Comparison of ENCODE assay signal across 8 cellular contexts in the genomic region with DNA sequence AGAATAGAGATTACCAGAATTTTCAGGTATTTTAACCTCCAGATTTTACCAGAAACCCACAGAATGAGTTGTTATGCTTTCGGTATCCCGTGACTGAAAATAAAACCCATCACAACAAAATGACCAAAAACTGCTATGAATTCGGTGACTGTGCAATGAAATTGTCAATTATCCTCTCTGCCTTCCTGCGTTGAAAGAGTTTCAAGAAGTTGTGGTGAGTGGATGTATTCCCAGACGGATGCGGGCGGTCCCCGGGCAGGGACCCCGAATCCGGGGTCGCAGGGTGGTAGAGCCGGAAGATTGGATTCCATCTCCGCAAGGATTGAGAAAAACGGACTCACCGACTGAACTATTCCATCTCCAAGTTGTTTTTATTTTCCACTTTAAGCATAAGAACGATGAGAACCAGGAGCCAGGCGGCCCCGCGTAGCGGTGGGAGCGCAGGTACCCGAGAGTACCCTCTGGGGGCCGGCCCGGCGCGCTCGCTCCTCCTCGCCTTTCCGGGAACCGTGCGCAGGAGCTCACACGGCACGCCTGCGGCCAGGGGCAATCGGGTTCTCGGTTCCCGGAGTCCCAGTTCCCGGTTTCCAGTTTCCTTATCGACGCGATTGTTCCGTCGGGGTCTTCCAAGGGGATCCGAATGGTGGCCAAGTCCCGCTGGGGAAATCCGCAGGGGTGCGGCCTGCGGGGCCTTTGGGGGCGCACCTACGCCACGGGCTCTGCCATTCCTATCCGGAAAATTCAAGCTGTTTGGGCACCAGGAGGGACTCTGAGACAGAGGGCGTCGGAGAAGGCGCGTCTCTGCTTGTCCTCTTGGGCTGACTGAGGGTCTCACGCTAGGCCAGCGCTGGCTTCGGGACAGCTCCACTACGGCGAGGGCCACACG.
DNase-seq lines count a peak whose midpoint lies in the region; ATAC-seq and TF ChIP-seq lines count a peak whose summit lies in the region.

No MANE protein-coding gene starts in this region.

- peak; percentile 65 for ATAC-seq in GM19463 (IDR thresholded peaks at IDR 0.05; ENCODE audit: unreplicated experiment)
- ATAC-seq in foreskin keratinocyte: peak; percentile 48
- no peak for ATAC-seq in HG03039 (IDR thresholded peaks at IDR 0.05; ENCODE audit: unreplicated experiment)

- peaks cover 4% of the 10 kb centered on the region for H3K4me1 ChIP-seq in foreskin keratinocyte
- H3K4me1 ChIP-seq in SJCRH30: no peaks in the 10 kb centered on the region

- TF ChIP-seq CTCF in foreskin keratinocyte (conservative IDR thresholded peaks at IDR 0.05): no peak

- H3K9me3 ChIP-seq in SJCRH30 (replicated peaks): no peaks in the 10 kb centered on the region

- no peak overlapping the region for H3K27ac ChIP-seq in foreskin keratinocyte
- no peak overlapping the region for H3K27ac ChIP-seq in SJCRH30

- DNase-seq in activated CD8-positive, alpha-beta memory T cell treated with anti-CD3 and anti-CD28 coated beads, Interleukin-2, amount 50 U/mL, for 48 hours: peak; percentile 72
- DNase-seq in foreskin keratinocyte (no peak), SJCRH30 (no peak), NCI-H1930 (lab: John Stamatoyannopoulos, UW) (no peak), NCI-H146 (lab: John Stamatoyannopoulos, UW) (no peak)
- peak; percentile 49 for DNase-seq in stimulated activated CD4-positive, alpha-beta T cell treated with anti-CD3 and anti-CD28 coated beads, Interleukin-15, amount 100 ng/mL, for 24 hours

- H3K27me3 ChIP-seq in foreskin keratinocyte (no peaks in the 10 kb centered on the region), SJCRH30 (no peaks in the 10 kb centered on the region)

- no peak overlapping the region for H3K4me3 ChIP-seq in SJCRH30

- no peaks in the 10 kb centered on the region for H3K36me3 ChIP-seq in SJCRH30

Comparison
In these comparisons a context has a peak if more than half of its experiments do, and no peak if none do; other contexts are left out.
1. DNase-seq: peak in activated CD8-positive, alpha-beta memory T cell treated with anti-CD3 and anti-CD28 coated beads, Interleukin-2, amount 50 U/mL, for 48 hours (single experiment) and stimulated activated CD4-positive, alpha-beta T cell treated with anti-CD3 and anti-CD28 coated beads, Interleukin-15, amount 100 ng/mL, for 24 hours (single experiment); none in foreskin keratinocyte (0 of 2), SJCRH30 (0 of 2), NCI-H1930 (0 of 2) and NCI-H146 (single experiment).